9 cellular contexts compared by ENCODE assay signal in genomic region chrX:82218361-82218760, GRCh38.
DNase-seq lines count a peak whose midpoint lies in the region; ATAC-seq, FAIRE-seq and TF ChIP-seq lines count a peak whose summit lies in the region.
"Had no signal": no experiment of that assay in that cellular context is flagged by ENCODE, and none has a peak within 500 bp of the region (broad histone marks: within the 10 kb centered on the region; RNA-seq: fewer than 3 reads in every experiment).

No MANE protein-coding gene starts in this region.

- CTCF ChIA-PET in activated CD8-positive, alpha-beta memory T cell treated with anti-CD3 and anti-CD28 coated beads, Interleukin-2, amount 10 ng/mL, durations not matched to agents 7 days and 5 days (lab: Charles Lee), result no interaction called here

- peaks cover 2% of the 10 kb centered on the region for H3K4me1 Mint-ChIP-seq in activated CD8-positive, alpha-beta memory T cell treated with anti-CD3 and anti-CD28 coated beads, Interleukin-2, amount 10 ng/mL, durations not matched to agents 7 days and 5 days

- no peaks in the 10 kb centered on the region for H3K9me3 ChIP-seq in fibroblast of lung (ENCODE audit: control insufficient read depth, insufficient read depth, low read depth, low read length)

- DNase-seq in NOMO-1 treated with DMSO at 0.1 percent for 48 hours (lab: John Stamatoyannopoulos, UW; ENCODE audit: unreplicated experiment) (peak; percentile 74), fibroblast of lung (ENCODE audit: low read depth in 2 of 2) (peak; percentile 0 to 5), urothelium cell line (ENCODE audit: low spot score) (peak; percentile 17), GM03348 (ENCODE audit: low spot score) (no peak), islet precursor cell (no peak)
- no peak for DNase-seq in activated CD8-positive, alpha-beta memory T cell treated with anti-CD3 and anti-CD28 coated beads, Interleukin-2, amount 10 ng/mL, durations not matched to agents 7 days and 5 days

- H3K27me3 ChIP-seq in fibroblast of lung (ENCODE audit: control insufficient read depth, insufficient read depth, low read length), result no peaks in the 10 kb centered on the region

- no peaks in the 10 kb centered on the region for H3K36me3 ChIP-seq in fibroblast of lung (ENCODE audit: control insufficient read depth, insufficient read depth, low read length)

- H2AFZ ChIP-seq in fibroblast of lung (ENCODE audit: low read length), result no peak overlapping the region

- no peaks in the 10 kb centered on the region for H3K27me3 Mint-ChIP-seq in activated CD8-positive, alpha-beta memory T cell treated with anti-CD3 and anti-CD28 coated beads, Interleukin-2, amount 10 ng/mL, durations not matched to agents 7 days and 5 days

- no peak overlapping the region for H3K27ac ChIP-seq in fibroblast of lung (ENCODE audit: insufficient read depth, low read length)

- TF ChIP-seq CTCF in fibroblast of lung (conservative IDR thresholded peaks at IDR 0.05 in 1 of 2, IDR thresholded peaks at IDR 0.05 in 1 of 2; ENCODE audit: low read depth in 1 of 2, low read length in 2 of 2), result no peak

- no peak overlapping the region for H3K4me3 Mint-ChIP-seq in activated CD8-positive, alpha-beta memory T cell treated with anti-CD3 and anti-CD28 coated beads, Interleukin-2, amount 10 ng/mL, durations not matched to agents 7 days and 5 days

- no peak overlapping the region for H3K4me2 ChIP-seq in fibroblast of lung (ENCODE audit: extremely low read depth, insufficient read depth, low read length)

- ATAC-seq in GM18502 (IDR thresholded peaks at IDR 0.05; ENCODE audit: poor library complexity, unreplicated experiment) (peak; percentile 92), HG02588 (IDR thresholded peaks at IDR 0.05; ENCODE audit: unreplicated experiment) (peak; percentile 54)
- ATAC-seq in activated CD8-positive, alpha-beta memory T cell treated with anti-CD3 and anti-CD28 coated beads, Interleukin-2, amount 10 ng/mL, durations not matched to agents 7 days and 5 days, result no peak

- no peak overlapping the region for H3K4me3 ChIP-seq in fibroblast of lung (replicated peaks in 1 of 4; ENCODE audit: control extremely low read depth in 1 of 4, insufficient read depth in 1 of 4, low read depth in 3 of 4, low read length in 4 of 4)

- H3K36me3 Mint-ChIP-seq in activated CD8-positive, alpha-beta memory T cell treated with anti-CD3 and anti-CD28 coated beads, Interleukin-2, amount 10 ng/mL, durations not matched to agents 7 days and 5 days, result no peaks in the 10 kb centered on the region

- H4K20me1 ChIP-seq in fibroblast of lung (ENCODE audit: control insufficient read depth, extremely low read depth, insufficient read depth, low read length), result no peaks in the 10 kb centered on the region

- FAIRE-seq in urothelium cell line (lab: Jason Lieb, UNC), result no peak
- FAIRE-seq: TTC549 had no signal

- no peak overlapping the region for H3K9ac ChIP-seq in fibroblast of lung (ENCODE audit: insufficient read depth, low read length)

- H3K79me2 ChIP-seq in fibroblast of lung (ENCODE audit: control insufficient read depth, insufficient read depth, low read length), result no peaks in the 10 kb centered on the region

- no peak overlapping the region for H3K27ac Mint-ChIP-seq in activated CD8-positive, alpha-beta memory T cell treated with anti-CD3 and anti-CD28 coated beads, Interleukin-2, amount 10 ng/mL, durations not matched to agents 7 days and 5 days

- H3K9me3 Mint-ChIP-seq in activated CD8-positive, alpha-beta memory T cell treated with anti-CD3 and anti-CD28 coated beads, Interleukin-2, amount 10 ng/mL, durations not matched to agents 7 days and 5 days (ENCODE audit: low read depth), result no peaks in the 10 kb centered on the region

- no peaks in the 10 kb centered on the region for H3K4me1 ChIP-seq in fibroblast of lung (ENCODE audit: control insufficient read depth, extremely low read depth, insufficient read depth, low read length)

Comparison
In these comparisons a context has a peak if more than half of its experiments do, and no peak if none do; other contexts are left out.
1. DNase-seq: peak in NOMO-1 treated with DMSO at 0.1 percent for 48 hours (single experiment), fibroblast of lung (2 of 2) and urothelium cell line (single experiment); none in GM03348 (single experiment), islet precursor cell (single experiment) and activated CD8-positive, alpha-beta memory T cell treated with anti-CD3 and anti-CD28 coated beads, Interleukin-2, amount 10 ng/mL, durations not matched to agents 7 days and 5 days (single experiment).